2 cellular contexts compared by ENCODE assay signal in genomic region chr17:12362853-12363252, GRCh38.
TF ChIP-seq lines count a peak whose summit lies in the region.

No MANE protein-coding gene starts in this region.

TF ChIP-seq in liver, 16 proteins besides CTCF, POLR2A, EP300 and RAD21 (continued from another document):
- TF ChIP-seq GABPA (IDR thresholded peaks at IDR 0.05 in 1 of 2, conservative IDR thresholded peaks at IDR 0.05 in 1 of 2) (no peak), RXRA (IDR thresholded peaks at IDR 0.05) (peak; percentile 51 to 63), NR2F2 (IDR thresholded peaks at IDR 0.05) (peak; percentile 92), HNF4A (conservative IDR thresholded peaks at IDR 0.05) (no peak), JUND (IDR thresholded peaks at IDR 0.05) (no peak), ATF3 (IDR thresholded peaks at IDR 0.05) (no peak)

TF ChIP-seq in HepG2, 621 proteins besides CTCF, POLR2A, EP300 and RAD21 (continued from another document):
- TF ChIP-seq DR1 (CRISPR knock-in tag; IDR thresholded peaks at IDR 0.05) (no peak), ZNF670 (CRISPR knock-in tag; IDR thresholded peaks at IDR 0.05; ENCODE audit: borderline replicate concordance) (no peak), ZNF549 (CRISPR knock-in tag; IDR thresholded peaks at IDR 0.05) (no peak), MAFG (CRISPR knock-in tag; IDR thresholded peaks at IDR 0.05) (no peak), NFE2 (CRISPR knock-in tag; IDR thresholded peaks at IDR 0.05) (no peak), IKZF4 (CRISPR knock-in tag; IDR thresholded peaks at IDR 0.05; ENCODE audit: borderline replicate concordance, low read depth, not compliant biosample characterization) (no peak), ZNF441 (CRISPR knock-in tag; IDR thresholded peaks at IDR 0.05; ENCODE audit: borderline replicate concordance) (no peak), FOXC1 (CRISPR knock-in tag; IDR thresholded peaks at IDR 0.05; ENCODE audit: borderline replicate concordance) (no peak), PATZ1 (CRISPR knock-in tag; IDR thresholded peaks at IDR 0.05) (no peak), ZBTB37 (CRISPR knock-in tag; IDR thresholded peaks at IDR 0.05) (no peak), STAT6 (CRISPR knock-in tag; IDR thresholded peaks at IDR 0.05; ENCODE audit: borderline replicate concordance) (no peak), ZBTB33 (CRISPR knock-in tag; IDR thresholded peaks at IDR 0.05) (no peak), ZNF883 (CRISPR knock-in tag; IDR thresholded peaks at IDR 0.05; ENCODE audit: not compliant biosample characterization) (no peak)
